28 cellular contexts compared by ENCODE assay signal in the genomic region with DNA sequence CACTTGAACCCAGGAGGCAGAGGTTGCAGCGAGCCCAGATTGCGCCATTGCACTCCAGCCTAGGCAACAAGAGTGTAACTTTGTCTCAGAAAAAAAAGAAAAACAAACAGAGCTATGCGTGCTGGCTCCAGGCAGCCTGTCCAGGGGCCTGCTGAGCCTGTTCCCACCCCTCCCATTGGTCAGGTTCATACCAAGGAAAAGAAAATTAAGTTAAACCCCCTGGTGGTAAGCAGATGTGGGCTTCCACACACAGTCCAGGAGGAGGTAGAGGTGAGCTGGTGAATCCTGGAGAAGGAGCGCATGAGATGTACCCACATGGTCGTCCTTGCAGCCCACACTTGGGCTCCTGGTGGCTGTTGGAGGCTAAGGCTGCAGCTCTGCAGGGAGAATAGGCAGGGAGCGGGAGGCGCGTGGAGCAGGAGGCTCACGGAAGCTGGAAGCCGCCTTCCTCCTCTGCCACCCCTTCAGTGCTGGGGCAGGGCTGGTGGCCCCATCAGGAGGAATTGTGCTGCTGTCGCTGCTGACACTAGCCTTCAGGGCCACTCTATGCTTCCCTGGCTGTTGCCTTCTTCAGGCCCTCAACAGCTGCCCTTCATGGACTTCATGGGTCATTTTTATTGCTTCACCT.
"Had no signal": no experiment of that assay in that cellular context is flagged by ENCODE, and none has a peak within 500 bp of the region (broad histone marks: within the 10 kb centered on the region; RNA-seq: fewer than 3 reads in every experiment).

No MANE protein-coding gene starts in this region.

- H3K9me3 ChIP-seq: adrenal gland, colonic mucosa, left ventricle myocardium inferior, neutrophil, right lobe of liver, suprapubic skin, tibial artery had no signal

- H3K27ac Mint-ChIP-seq: activated B cell treated with CpG ODN at 0.5 μM for 24 hours; activated CD8-positive, alpha-beta memory T cell treated with anti-CD3 and anti-CD28 coated beads, Interleukin-2, amount 10 ng/mL, durations not matched to agents 7 days and 5 days; activated CD8-positive, alpha-beta T cell treated with anti-CD3 and anti-CD28 coated beads, Interleukin-2, amount 10 ng/mL, durations not matched to agents 7 days and 5 days; activated naive CD4-positive, alpha-beta T cell treated with anti-CD3 and anti-CD28 coated beads for 36 hours; activated naive CD8-positive, alpha-beta T cell treated with anti-CD3 and anti-CD28 coated beads for 36 hours; activated T-helper 2 cell treated with anti-CD3 and anti-CD28 coated beads, Interferon-gamma antibody, Interleukin-2, Interleukin-4, amounts not matched to agents 10 μg/mL and 5 μg/mL and 100 μg/mL, durations not matched to agents 14 hours and 24 hours and 36 hours; brain; nephron; progenitor cell of endocrine pancreas; T-cell; T-helper 2 cell treated with Interferon-gamma antibody and Interleukin-4, amounts not matched to agents 5 μg/mL and 100 μg/mL, for 36 hours had no signal

- DNase-seq: activated B cell treated with CpG ODN at 0.5 μM for 24 hours; activated CD8-positive, alpha-beta memory T cell treated with anti-CD3 and anti-CD28 coated beads, Interleukin-2, amount 10 ng/mL, durations not matched to agents 7 days and 5 days; activated CD8-positive, alpha-beta T cell treated with anti-CD3 and anti-CD28 coated beads, Interleukin-2, amount 10 ng/mL, durations not matched to agents 7 days and 5 days; activated naive CD4-positive, alpha-beta T cell treated with anti-CD3 and anti-CD28 coated beads for 36 hours; activated naive CD8-positive, alpha-beta T cell treated with anti-CD3 and anti-CD28 coated beads for 36 hours; activated T-cell treated with anti-CD3 and anti-CD28 coated beads, Interleukin-2, amount 50 U/mL, for 48 hours; adrenal gland; aorta; cerebellar nuclear complex; colonic mucosa; dorsolateral prefrontal cortex; effector memory CD4-positive, alpha-beta T cell; left ventricle myocardium inferior; right lobe of liver; stimulated activated CD4-positive, alpha-beta T cell treated with anti-CD3 and anti-CD28 coated beads, Interleukin-12 subunit alpha, Interleukin-12 subunit beta, amount 100 ng/mL, for 4 hours; stimulated activated CD4-positive, alpha-beta T cell treated with anti-CD3 and anti-CD28 coated beads, Interleukin-4, amount 100 ng/mL, for 1 hour; T-cell; tibial artery had no signal

- H3K27ac ChIP-seq: adrenal gland, cardiac muscle cell, colonic mucosa, dorsolateral prefrontal cortex, left ventricle myocardium inferior, neutrophil, right lobe of liver, suprapubic skin, tibial artery had no signal

- H3K9me3 Mint-ChIP-seq: activated B cell treated with CpG ODN at 0.5 μM for 24 hours; activated naive CD4-positive, alpha-beta T cell treated with anti-CD3 and anti-CD28 coated beads for 36 hours; activated naive CD8-positive, alpha-beta T cell treated with anti-CD3 and anti-CD28 coated beads for 36 hours; activated T-helper 2 cell treated with anti-CD3 and anti-CD28 coated beads, Interferon-gamma antibody, Interleukin-2, Interleukin-4, amounts not matched to agents 10 μg/mL and 5 μg/mL and 100 μg/mL, durations not matched to agents 14 hours and 24 hours and 36 hours; brain; nephron; T-cell; T-helper 2 cell treated with Interferon-gamma antibody and Interleukin-4, amounts not matched to agents 5 μg/mL and 100 μg/mL, for 36 hours had no signal

- H3K4me3 Mint-ChIP-seq: activated B cell treated with CpG ODN at 0.5 μM for 24 hours; activated CD8-positive, alpha-beta memory T cell treated with anti-CD3 and anti-CD28 coated beads, Interleukin-2, amount 10 ng/mL, durations not matched to agents 7 days and 5 days; activated CD8-positive, alpha-beta T cell treated with anti-CD3 and anti-CD28 coated beads, Interleukin-2, amount 10 ng/mL, durations not matched to agents 7 days and 5 days; activated naive CD4-positive, alpha-beta T cell treated with anti-CD3 and anti-CD28 coated beads for 36 hours; activated naive CD8-positive, alpha-beta T cell treated with anti-CD3 and anti-CD28 coated beads for 36 hours; brain; nephron; T-cell; T-helper 2 cell treated with Interferon-gamma antibody and Interleukin-4, amounts not matched to agents 5 μg/mL and 100 μg/mL, for 36 hours had no signal

- FAIRE-seq: frontal cortex, islet of Langerhans had no signal

- H3K27me3 ChIP-seq: adrenal gland, cardiac muscle cell, colonic mucosa, dorsolateral prefrontal cortex, neutrophil, right lobe of liver, suprapubic skin, tibial artery had no signal

- ATAC-seq: activated CD8-positive, alpha-beta memory T cell treated with anti-CD3 and anti-CD28 coated beads, Interleukin-2, amount 10 ng/mL, durations not matched to agents 7 days and 5 days; activated CD8-positive, alpha-beta T cell treated with anti-CD3 and anti-CD28 coated beads, Interleukin-2, amount 10 ng/mL, durations not matched to agents 7 days and 5 days; T-cell had no signal

- H3K27me3 Mint-ChIP-seq: activated B cell treated with CpG ODN at 0.5 μM for 24 hours; activated CD8-positive, alpha-beta memory T cell treated with anti-CD3 and anti-CD28 coated beads, Interleukin-2, amount 10 ng/mL, durations not matched to agents 7 days and 5 days; activated naive CD8-positive, alpha-beta T cell treated with anti-CD3 and anti-CD28 coated beads for 36 hours; brain; progenitor cell of endocrine pancreas; T-cell had no signal

- H3K4me1 Mint-ChIP-seq: activated B cell treated with CpG ODN at 0.5 μM for 24 hours; activated CD8-positive, alpha-beta memory T cell treated with anti-CD3 and anti-CD28 coated beads, Interleukin-2, amount 10 ng/mL, durations not matched to agents 7 days and 5 days; activated naive CD8-positive, alpha-beta T cell treated with anti-CD3 and anti-CD28 coated beads for 36 hours; brain; nephron had no signal

- H3K4me3 ChIP-seq: adrenal gland, cardiac muscle cell, colonic mucosa, dorsolateral prefrontal cortex, left ventricle myocardium inferior, right lobe of liver, suprapubic skin, tibial artery had no signal

- H3K4me1 ChIP-seq: adrenal gland, colonic mucosa, left ventricle myocardium inferior, suprapubic skin, tibial artery had no signal
